ENCODE assay signal across 20 cellular contexts in genomic region chr5:16428359-16428758, GRCh38. TPM values are rescaled to one million over a fixed set of nuclear protein-coding genes. Genes with fewer than 3 reads are reported as not detected.
A peak's percentile ranks its signal among the peaks of the same experiment; 100 is the strongest.
DNase-seq lines count a peak whose midpoint lies in the region; ATAC-seq, FAIRE-seq and TF ChIP-seq lines count a peak whose summit lies in the region.
"Had no signal": no experiment of that assay in that cellular context is flagged by ENCODE, and none has a peak within 500 bp of the region (broad histone marks: within the 10 kb centered on the region; RNA-seq: fewer than 3 reads in every experiment).

No MANE protein-coding gene starts in this region.

- no peaks in the 10 kb centered on the region; a peak in 1 of 8 replicates for H3K36me3 ChIP-seq in H1 (ENCODE audit: control insufficient read depth in 2 of 4, insufficient read depth in 4 of 4, low read length in 3 of 4)
- H3K36me3 ChIP-seq in mesendoderm (ENCODE audit: control insufficient read depth, insufficient read depth, low read length): no peaks in the 10 kb centered on the region

- POLR2A ChIA-PET in H1 (lab: Charles Lee; ENCODE audit: partially characterized antibody): no interaction called here

- no peak overlapping the region for H4K5ac ChIP-seq in H9 (ENCODE audit: insufficient read length, low read depth, low read length)
- no peak overlapping the region for H4K5ac ChIP-seq in H1 (ENCODE audit: insufficient read length, low read depth, low read length)
- no peak overlapping the region for H4K5ac ChIP-seq in mesendoderm (ENCODE audit: low read length)

- H3K36me3 Mint-ChIP-seq in H9 (ENCODE audit: insufficient read depth in 1 of 3, low read depth in 3 of 3) (no peaks in the 10 kb centered on the region; a peak in 1 of 7 replicates), type B pancreatic cell (no peaks in the 10 kb centered on the region)
- H3K36me3 Mint-ChIP-seq: CD4-positive, alpha-beta memory T cell had no signal

- no peaks in the 10 kb centered on the region for H3K23me2 ChIP-seq in H9 (ENCODE audit: insufficient read length, low read depth, low read length, poor library complexity, severe bottlenecking)
- H3K23me2 ChIP-seq in H1 (ENCODE audit: low read depth, low read length): no peaks in the 10 kb centered on the region; the same call in 1 of the 2 replicates

- H3K4me3 ChIP-seq in H1 (ENCODE audit: extremely low read depth in 1 of 4, insufficient read depth in 2 of 4, low read depth in 3 of 4, low read length in 4 of 4) (no peak overlapping the region), mesendoderm (ENCODE audit: low read length) (no peak overlapping the region)

- no peaks in the 10 kb centered on the region for H3K9me3 ChIP-seq in H9 (ENCODE audit: control insufficient read depth, low read depth, low read length)
- H3K9me3 ChIP-seq in H1 (ENCODE audit: insufficient read depth in 2 of 2, low read depth in 1 of 2, low read length in 1 of 2): no peaks in the 10 kb centered on the region
- H3K9me3 ChIP-seq: Caco-2 had no signal

- H3K27me3 Mint-ChIP-seq in H9 (ENCODE audit: low read depth) (peaks cover 4% of the 10 kb centered on the region; the same call in 1 of the 2 replicates), type B pancreatic cell (peaks cover 55% of the 10 kb centered on the region)

- H3K79me1 ChIP-seq in H9 (ENCODE audit: insufficient read depth, low read depth, low read length, poor library complexity, severe bottlenecking) (no peaks in the 10 kb centered on the region), H1 (ENCODE audit: low read depth, low read length) (no peaks in the 10 kb centered on the region), mesendoderm (ENCODE audit: low read length) (no peaks in the 10 kb centered on the region)

- H2AFZ ChIP-seq in H9 (ENCODE audit: low read length) (no peak overlapping the region), H1 (ENCODE audit: low read length) (no peak overlapping the region)

- CTCF ChIA-PET in H1 (lab: Charles Lee; ENCODE audit: partially characterized antibody): interaction anchor here (0.9 to 2.7 kb wide), 6 partner anchors 9 to 344 kb away, joined by 3 to 17 read pairs (median 4); no protein-coding TSS in a partner anchor

- H3K79me2 ChIP-seq in H9 (ENCODE audit: insufficient read depth, low read length) (no peaks in the 10 kb centered on the region), H1 (ENCODE audit: control insufficient read depth in 1 of 2, insufficient read depth in 2 of 2, low read length in 2 of 2) (no peaks in the 10 kb centered on the region), mesendoderm (ENCODE audit: control insufficient read depth, insufficient read depth, low read length) (no peaks in the 10 kb centered on the region)

- H3K4me3 Mint-ChIP-seq in H9 (no peak overlapping the region), type B pancreatic cell (no peak overlapping the region)
- H3K4me3 Mint-ChIP-seq: CD4-positive, alpha-beta memory T cell had no signal

- no peak overlapping the region for H2BK12ac ChIP-seq in H9 (ENCODE audit: insufficient read length, low read depth, low read length)
- H2BK12ac ChIP-seq in H1 (ENCODE audit: low read depth, low read length): peak overlapping the region; percentile 28; the same call in 1 of the 2 replicates

- H3K9ac ChIP-seq in H9 (ENCODE audit: extremely low read depth, insufficient read length, low read length): no peak overlapping the region
- no peak overlapping the region for H3K9ac ChIP-seq in H1 (replicated peaks in 1 of 4; ENCODE audit: extremely low read depth in 1 of 4, low read depth in 3 of 4, low read length in 3 of 4)
- H3K9ac ChIP-seq in mesendoderm (ENCODE audit: low read length): no peak overlapping the region

- H3T11ph ChIP-seq in H9 (ENCODE audit: low read length): no peak overlapping the region

- H2BK15ac ChIP-seq in H9 (ENCODE audit: low read depth, low read length) (no peak overlapping the region), H1 (ENCODE audit: low read length) (no peak overlapping the region), mesendoderm (replicated peaks; ENCODE audit: low read depth) (no peak overlapping the region)

- H3K4me1 Mint-ChIP-seq in H9: peaks cover 56 to 60% of the 10 kb centered on the region in 2 experiments
- H3K4me1 Mint-ChIP-seq in type B pancreatic cell (ENCODE audit: unreplicated experiment): no peaks in the 10 kb centered on the region
- H3K4me1 Mint-ChIP-seq: CD4-positive, alpha-beta memory T cell had no signal

- H4K20me1 ChIP-seq in H9 (ENCODE audit: control insufficient read depth, insufficient read depth, insufficient read length) (no peaks in the 10 kb centered on the region), H1 (replicated peaks in 1 of 2; ENCODE audit: control insufficient read depth in 1 of 2, insufficient read depth in 2 of 2, low read length in 2 of 2) (no peaks in the 10 kb centered on the region)

- TF ChIP-seq RAD21 in H1 (IDR thresholded peaks at IDR 0.05 in 1 of 2, conservative IDR thresholded peaks at IDR 0.05 in 1 of 2; ENCODE audit: low read depth in 2 of 2, low read length in 2 of 2): 0 out of 4 replicates have a peak, but pooled peaks of 1 of the 2 experiments have one; percentile 5

- no peak for TF ChIP-seq EP300 in H1 (IDR thresholded peaks at IDR 0.05; ENCODE audit: borderline replicate concordance in 1 of 2, low read depth in 2 of 2, low read length in 2 of 2)

- ATAC-seq in left lobe of liver: no peak

- H3K56ac ChIP-seq in H9 (ENCODE audit: insufficient read length, low read depth, low read length) (no peak overlapping the region), H1 (replicated peaks; ENCODE audit: insufficient read length, low read depth, low read length) (no peak overlapping the region), mesendoderm (ENCODE audit: low read length) (peak overlapping the region; percentile 2)

- no peak overlapping the region for H3K27ac ChIP-seq in H9 (ENCODE audit: insufficient read length, low read depth, low read length)
- no peak overlapping the region for H3K27ac ChIP-seq in H1 (ENCODE audit: low read depth, low read length)
- H3K27ac ChIP-seq in mesendoderm (ENCODE audit: low read depth, low read length): no peak overlapping the region

- H3K27me3 ChIP-seq in H9 (ENCODE audit: insufficient read depth, low read length) (no peaks in the 10 kb centered on the region), H1 (replicated peaks in 1 of 4; ENCODE audit: control insufficient read depth in 3 of 4, extremely low read depth in 1 of 4, insufficient read depth in 3 of 4, low read length in 3 of 4) (no peaks in the 10 kb centered on the region), mesendoderm (ENCODE audit: insufficient read depth, low read length, poor library complexity) (no peaks in the 10 kb centered on the region)

- no peak overlapping the region for H4K8ac ChIP-seq in H9 (replicated peaks; ENCODE audit: insufficient read length, low read depth, low read length)
- no peak overlapping the region for H4K8ac ChIP-seq in H1 (ENCODE audit: extremely low read depth, insufficient read depth, low read length)
- no peak overlapping the region for H4K8ac ChIP-seq in mesendoderm (ENCODE audit: low read depth, low read length)

- H3K27ac Mint-ChIP-seq in H9 (no peak overlapping the region), type B pancreatic cell (no peak overlapping the region)
- H3K27ac Mint-ChIP-seq: CD4-positive, alpha-beta memory T cell had no signal

- no peak overlapping the region for H3K23ac ChIP-seq in H9 (ENCODE audit: insufficient read length, low read depth, low read length)
- no peak overlapping the region for H3K23ac ChIP-seq in H1 (ENCODE audit: insufficient read length)
- no peak overlapping the region for H3K23ac ChIP-seq in mesendoderm (ENCODE audit: low read length)

- DNase-seq in H9: no peak
- no peak for DNase-seq in H1 (ENCODE audit: low read depth in 1 of 2, low spot score in 2 of 2)
- peak; percentile 53 for DNase-seq in mesendoderm
- DNase-seq in type B pancreatic cell (ENCODE audit: extremely low spot score, unreplicated experiment): no peak
- no peak for DNase-seq in left lobe of liver (ENCODE audit: low spot score)
- DNase-seq in EL: no peak
- DNase-seq in GM10266 (ENCODE audit: extremely low spot score): no peak
- DNase-seq: Caco-2; CD4-positive, alpha-beta memory T cell; DMS 273 treated with DMSO at 0.1 percent for 48 hours; H7; Karpas-422; MV-4-11; NCI-H1105 treated with DMSO at 0.1 percent for 48 hours; NCI-H2029 treated with DMSO at 0.1 percent for 48 hours; NCI-H226; NCI-H510A treated with DMSO at 0.1 percent for 48 hours; SIG-M5 had no signal

- peak overlapping the region; percentile 83 for H2BK20ac ChIP-seq in H9 (ENCODE audit: low read depth, low read length, poor library complexity, severe bottlenecking)
- H2BK20ac ChIP-seq in H1 (ENCODE audit: low read length): no peak overlapping the region

- FAIRE-seq in H1 (lab: Jason Lieb, UNC): no peak
- FAIRE-seq: G401.6, GM18507 had no signal

- H2BK5ac ChIP-seq in H9 (ENCODE audit: insufficient read length, low read length) (no peak overlapping the region), H1 (ENCODE audit: low read depth, low read length) (no peak overlapping the region), mesendoderm (ENCODE audit: low read length) (no peak overlapping the region)

- H3K18ac ChIP-seq in H9 (ENCODE audit: insufficient read length, low read depth, low read length) (no peak overlapping the region), H1 (ENCODE audit: extremely low read depth, low read length) (no peak overlapping the region), mesendoderm (ENCODE audit: low read length) (no peak overlapping the region)

- no peak overlapping the region for H3K4me2 ChIP-seq in H9 (ENCODE audit: insufficient read depth, insufficient read length, low read length)
- H3K4me2 ChIP-seq in H1 (ENCODE audit: insufficient read depth in 1 of 2, low read depth in 2 of 2, low read length in 2 of 2): no peak overlapping the region
- no peak overlapping the region for H3K4me2 ChIP-seq in mesendoderm (ENCODE audit: low read length)

- H3K9me3 Mint-ChIP-seq in H9: no peaks in the 10 kb centered on the region
- H3K9me3 Mint-ChIP-seq in type B pancreatic cell: no peaks in the 10 kb centered on the region
- H3K9me3 Mint-ChIP-seq: CD4-positive, alpha-beta memory T cell had no signal

- H3K4ac ChIP-seq in H9 (ENCODE audit: low read depth, low read length) (no peak overlapping the region), H1 (replicated peaks; ENCODE audit: insufficient read length, low read depth, low read length) (no peak overlapping the region), mesendoderm (ENCODE audit: low read depth, low read length) (no peak overlapping the region)

- H3K4me1 ChIP-seq in H9 (ENCODE audit: insufficient read depth, low read length) (peaks cover 14% of the 10 kb centered on the region; the same call in 1 of the 2 replicates), H1 (replicated peaks in 1 of 4; ENCODE audit: control insufficient read depth in 3 of 4, insufficient read depth in 4 of 4, low read length in 3 of 4) (peaks cover 2 to 16% (median 5%) of the 10 kb centered on the region in 4 experiments; a peak in 6 of 7 replicates), mesendoderm (ENCODE audit: control insufficient read depth, low read depth, low read length) (peaks cover 11% of the 10 kb centered on the region)
- H3K4me1 ChIP-seq: Caco-2 had no signal

- H2BK120ac ChIP-seq in H9 (ENCODE audit: low read depth, low read length, poor library complexity, severe bottlenecking): no peak overlapping the region
- H2BK120ac ChIP-seq in H1 (replicated peaks; ENCODE audit: low read depth, low read length): no peak overlapping the region
- H2BK120ac ChIP-seq in mesendoderm (ENCODE audit: low read depth, low read length): no peak overlapping the region

- H2AK5ac ChIP-seq in H9 (ENCODE audit: insufficient read length, low read length): no peak overlapping the region
- H2AK5ac ChIP-seq in H1 (ENCODE audit: low read depth, low read length): no peak overlapping the region
- H2AK5ac ChIP-seq in mesendoderm (ENCODE audit: low read length): no peak overlapping the region

- TF ChIP-seq POLR2A in H1 (IDR thresholded peaks at IDR 0.05; ENCODE audit: control extremely low read depth in 1 of 2, low read depth in 2 of 2, low read length in 2 of 2): no peak

- peak; percentile 50; the same call in 2 of the 3 replicates for TF ChIP-seq CTCF in H9 (conservative IDR thresholded peaks at IDR 0.05)
- peak in 1 of 3 experiments; percentile 37; a peak in 1 of 4 replicates for TF ChIP-seq CTCF in H1 (IDR thresholded peaks at IDR 0.05; ENCODE audit: control extremely low read depth in 1 of 3, insufficient read depth in 1 of 3, low read depth in 1 of 3, low read length in 3 of 3)
- peak; percentile 41 for TF ChIP-seq CTCF in type B pancreatic cell (conservative IDR thresholded peaks at IDR 0.05)
- no peak for TF ChIP-seq CTCF in GM10266 (IDR thresholded peaks at IDR 0.05; ENCODE audit: control insufficient read depth, insufficient read depth, low read depth, missing control alignments)

- no CpG with 5 or more reads among the region's 4 CpGs for WGBS in H9 (ENCODE audit: extremely low coverage, insufficient read length, low lambda C conversion rate)
- 80% methylated on average over 4 of the region's 4 CpGs; no CpG with 5 or more reads in 1 of the 2 experiments for WGBS in H1 (ENCODE audit: extremely low coverage in 1 of 2, insufficient coverage in 1 of 2, insufficient read length in 1 of 2, insufficient replicate concordance in 2 of 2, low coverage in 1 of 2, low lambda C conversion rate in 2 of 2, missing lambda C conversion rate in 1 of 2), 2 experiments
- WGBS in mesendoderm (ENCODE audit: extremely low coverage, insufficient coverage, low lambda C conversion rate): no CpG with 5 or more reads among the region's 4 CpGs

- no peak overlapping the region for H4K91ac ChIP-seq in H9 (ENCODE audit: insufficient read length, low read depth, low read length)
- H4K91ac ChIP-seq in H1 (replicated peaks; ENCODE audit: insufficient read length, low read length): no peak overlapping the region

- no peak overlapping the region for H3K14ac ChIP-seq in H9 (ENCODE audit: insufficient read depth, low read length)
- no peak overlapping the region for H3K14ac ChIP-seq in H1 (ENCODE audit: insufficient read length)

RNA-seq across cellular contexts. Expression of gene ZNF622, which starts 37.2 kb away (rescaled TPM):
- 42.2 and 45.0 TPM in 2 replicates for total RNA-seq in H9 (2021)
- 30.8 and 30.9 TPM in 2 replicates for total RNA-seq in H1 (2021; fragmentation: NEBNext Ultra II Directional; extraction: Animal tissue kit (Norgen Biotek cat#: 25700))
- 8.8 and 8.9 TPM in 2 replicates for polyA plus RNA-seq in H1 (2011; rRNA removed)
- 16.3 TPM for polyA plus RNA-seq in H1 (2011; cell fraction: cytosol; rRNA removed)
- polyA plus RNA-seq in H1 (2011; cell fraction: nucleus; rRNA removed): 10.3 TPM
- 27.5 to 32.5 TPM (median 30.5 TPM) in 4 replicates for polyA plus RNA-seq in H1 (2012, experiment 1 of 2)
- 12.8 TPM for polyA plus RNA-seq in H1 (2012, experiment 2 of 2)
- 25.8 TPM for polyA plus RNA-seq in H1 (2013, experiment 1 of 2)
- polyA plus RNA-seq in H1 (2013, experiment 2 of 2): 25.5 TPM
- 6.2 and 7.0 TPM in 2 replicates for polyA minus RNA-seq in H1 (2011; rRNA and poly(A)+ RNA removed)
- 9.2 TPM for polyA minus RNA-seq in H1 (2011; cell fraction: cytosol; rRNA and poly(A)+ RNA removed)
- 9.2 TPM for polyA minus RNA-seq in H1 (2011; cell fraction: nucleus; rRNA and poly(A)+ RNA removed)
- polyA plus RNA-seq in mesendoderm (2013, experiment 1 of 2): 45.3 TPM
- 47.1 TPM for polyA plus RNA-seq in mesendoderm (2013, experiment 2 of 2)
- 24.3 and 32.5 TPM in 2 replicates for total RNA-seq in type B pancreatic cell (ENCODE audit: low replicate concordance)
- total RNA-seq in left lobe of liver: 15.6 TPM
